Comparison of ENCODE assay signal across 9 cellular contexts in the genomic region with DNA sequence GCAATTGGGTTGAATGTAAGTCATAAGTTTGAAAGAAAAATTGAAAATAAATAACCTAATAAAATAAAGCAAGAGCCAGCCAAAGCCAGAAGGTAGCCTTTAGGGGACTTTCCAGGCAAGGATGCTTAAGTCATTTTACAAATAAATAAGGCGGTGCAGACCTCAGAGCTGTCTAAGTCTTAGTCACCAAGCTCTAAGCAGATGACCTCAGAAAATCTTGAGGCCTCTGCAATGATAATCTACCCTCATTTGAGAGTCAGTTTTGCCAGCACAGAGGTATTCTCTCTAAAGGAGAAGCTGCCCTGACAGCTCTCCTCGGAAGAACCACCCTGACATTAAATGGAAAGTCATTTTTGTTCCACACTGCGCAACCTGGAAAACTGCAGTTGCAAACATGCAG.
DNase-seq lines count a peak whose midpoint lies in the region; ATAC-seq and TF ChIP-seq lines count a peak whose summit lies in the region.
"Had no signal": no experiment of that assay in that cellular context is flagged by ENCODE, and none has a peak within 500 bp of the region (broad histone marks: within the 10 kb centered on the region; RNA-seq: fewer than 3 reads in every experiment).

No MANE protein-coding gene starts in this region.

- peaks cover 97% of the 10 kb centered on the region for H3K4me1 Mint-ChIP-seq in activated CD8-positive, alpha-beta T cell treated with anti-CD3 and anti-CD28 coated beads for 36 hours (ENCODE audit: low read depth)
- H3K4me1 Mint-ChIP-seq in stimulated activated naive CD8-positive, alpha-beta T cell treated with anti-CD3 and anti-CD28 coated beads, Interleukin-15, amount 100 ng/mL, for 72 hours = peaks cover 97% of the 10 kb centered on the region

- peaks cover 13% of the 10 kb centered on the region for H3K36me3 ChIP-seq in left ventricle myocardium inferior

- DNase-seq in left ventricle myocardium inferior (no peak), cardiac septum (ENCODE audit: low spot score) (no peak), SHP77 (lab: John Stamatoyannopoulos, UW) (no peak), D341Med (ENCODE audit: low spot score) (no peak), NK-92 (lab: John Stamatoyannopoulos, UW; ENCODE audit: unreplicated experiment) (no peak)
- DNase-seq in activated CD8-positive, alpha-beta T cell treated with anti-CD3 and anti-CD28 coated beads for 36 hours = peak; percentile 68
- DNase-seq in stimulated activated naive CD8-positive, alpha-beta T cell treated with anti-CD3 and anti-CD28 coated beads, Interleukin-15, amount 100 ng/mL, for 72 hours = peak; percentile 46 to 52
- DNase-seq: DMS153 had no signal

- H3K27ac Mint-ChIP-seq in activated CD8-positive, alpha-beta T cell treated with anti-CD3 and anti-CD28 coated beads for 36 hours = peak overlapping the region; percentile 93
- H3K27ac Mint-ChIP-seq in stimulated activated naive CD8-positive, alpha-beta T cell treated with anti-CD3 and anti-CD28 coated beads, Interleukin-15, amount 100 ng/mL, for 72 hours = peak overlapping the region; percentile 77 to 96

- peaks cover 91% of the 10 kb centered on the region for H3K36me3 Mint-ChIP-seq in activated CD8-positive, alpha-beta T cell treated with anti-CD3 and anti-CD28 coated beads for 36 hours (ENCODE audit: low read depth)

- CTCF ChIA-PET in activated CD8-positive, alpha-beta T cell treated with anti-CD3 and anti-CD28 coated beads for 36 hours (lab: Charles Lee) = interaction anchor here (1.6 kb wide), 1 partner anchor 89 kb away, joined by 3 read pairs; no protein-coding TSS in a partner anchor

- no peaks in the 10 kb centered on the region for H3K9me3 ChIP-seq in left ventricle myocardium inferior (replicated peaks)

- no peak overlapping the region for H3K4me3 ChIP-seq in left ventricle myocardium inferior

- POLR2A ChIA-PET in activated CD8-positive, alpha-beta T cell treated with anti-CD3 and anti-CD28 coated beads for 36 hours (lab: Charles Lee) = interaction anchor here (0.9 to 2.3 kb wide), 5 partner anchors 8 to 131 kb away, joined by 3 to 8 read pairs (median 6); no protein-coding TSS in a partner anchor

- H3K9me3 Mint-ChIP-seq in activated CD8-positive, alpha-beta T cell treated with anti-CD3 and anti-CD28 coated beads for 36 hours = peaks cover 19% of the 10 kb centered on the region
- peaks cover 11 to 17% of the 10 kb centered on the region in 2 donors for H3K9me3 Mint-ChIP-seq in stimulated activated naive CD8-positive, alpha-beta T cell treated with anti-CD3 and anti-CD28 coated beads, Interleukin-15, amount 100 ng/mL, for 72 hours

- H3K27ac ChIP-seq in left ventricle myocardium inferior (replicated peaks) = peak overlapping the region; percentile 86

- intact Hi-C loops in left ventricle myocardium inferior (cut with micrococcal nuclease) (loop anchor here (10.0 kb wide), 1 partner anchor 136 kb away; the partner anchor contains the start of gene RFTN1), cardiac septum (cut with DNase I) (no loop called here)
- intact Hi-C loops in activated CD8-positive, alpha-beta T cell treated with anti-CD3 and anti-CD28 coated beads for 36 hours (cut with micrococcal nuclease) = no loop called here

- no peak overlapping the region for H3K4me3 Mint-ChIP-seq in activated CD8-positive, alpha-beta T cell treated with anti-CD3 and anti-CD28 coated beads for 36 hours
- peak overlapping the region; percentile 57 to 70 for H3K4me3 Mint-ChIP-seq in stimulated activated naive CD8-positive, alpha-beta T cell treated with anti-CD3 and anti-CD28 coated beads, Interleukin-15, amount 100 ng/mL, for 72 hours

- peak; percentile 55 for ATAC-seq in HG02884 (IDR thresholded peaks at IDR 0.05; ENCODE audit: unreplicated experiment)
- peak; percentile 61 for ATAC-seq in activated CD8-positive, alpha-beta T cell treated with anti-CD3 and anti-CD28 coated beads for 36 hours
- ATAC-seq in stimulated activated naive CD8-positive, alpha-beta T cell treated with anti-CD3 and anti-CD28 coated beads, Interleukin-15, amount 100 ng/mL, for 72 hours = peak; percentile 88

- no peak for TF ChIP-seq CTCF in left ventricle myocardium inferior (IDR thresholded peaks at IDR 0.05; ENCODE audit: borderline replicate concordance)
- no peak for TF ChIP-seq CTCF in activated CD8-positive, alpha-beta T cell treated with anti-CD3 and anti-CD28 coated beads for 36 hours (IDR thresholded peaks at IDR 0.05)

- no peaks in the 10 kb centered on the region for H3K27me3 Mint-ChIP-seq in activated CD8-positive, alpha-beta T cell treated with anti-CD3 and anti-CD28 coated beads for 36 hours
- H3K27me3 Mint-ChIP-seq in stimulated activated naive CD8-positive, alpha-beta T cell treated with anti-CD3 and anti-CD28 coated beads, Interleukin-15, amount 100 ng/mL, for 72 hours = no peaks in the 10 kb centered on the region

- peaks cover 64% of the 10 kb centered on the region for H3K4me1 ChIP-seq in left ventricle myocardium inferior

- H3K27me3 ChIP-seq in left ventricle myocardium inferior (ENCODE audit: low read depth) = no peaks in the 10 kb centered on the region

Comparison
In these comparisons a context has a peak if more than half of its experiments do, and no peak if none do; other contexts are left out.
1. DNase-seq: peak in activated CD8-positive, alpha-beta T cell treated with anti-CD3 and anti-CD28 coated beads for 36 hours (single experiment) and stimulated activated naive CD8-positive, alpha-beta T cell treated with anti-CD3 and anti-CD28 coated beads, Interleukin-15, amount 100 ng/mL, for 72 hours (2 of 2); none in left ventricle myocardium inferior (single experiment), cardiac septum (single experiment), SHP77 (0 of 2), D341Med (single experiment) and NK-92 (single experiment).
2. Peak in every context shown above with its lines, with median percentiles within 50 percentile points of each other: ATAC-seq.